ENCODE assay signal across 16 cellular contexts in genomic region chr5:95988877-95989276, GRCh38.
"Had no signal": no experiment of that assay in that cellular context is flagged by ENCODE, and none has a peak within 500 bp of the region (broad histone marks: within the 10 kb centered on the region; RNA-seq: fewer than 3 reads in every experiment).

No MANE protein-coding gene starts in this region.

- H3K9me3 ChIP-seq: breast epithelium, lower lobe of right lung, SK-N-SH, transverse colon had no signal

- H3K27ac Mint-ChIP-seq: activated T-helper 17 cell treated with anti-CD3 and anti-CD28 coated beads, Interleukin-2, amount 50 U/mL, for 72 hours; stimulated activated naive B cell treated with anti-CD40 and anti-IgM and Interleukin-4, amounts not matched to agents 10 μg/mL and 1 μg/mL and 100 μg/mL, for 72 hours; T-cell had no signal

- H3K9me2 ChIP-seq: SK-N-SH had no signal

- H3K4me3 ChIP-seq: breast epithelium, lower lobe of right lung, transverse colon had no signal

- H3K9me3 Mint-ChIP-seq: activated T-helper 17 cell treated with anti-CD3 and anti-CD28 coated beads, Interleukin-2, amount 50 U/mL, for 72 hours; stimulated activated naive B cell treated with anti-CD40 and anti-IgM and Interleukin-4, amounts not matched to agents 10 μg/mL and 1 μg/mL and 100 μg/mL, for 72 hours; T-cell had no signal

- H3K27ac ChIP-seq: breast epithelium, lower lobe of right lung, transverse colon had no signal

- H3K4me2 ChIP-seq: SK-N-SH had no signal

- H3K36me3 Mint-ChIP-seq: stimulated activated naive B cell treated with anti-CD40 and anti-IgM and Interleukin-4, amounts not matched to agents 10 μg/mL and 1 μg/mL and 100 μg/mL, for 72 hours; T-cell had no signal

- H3K27me3 ChIP-seq: breast epithelium, transverse colon had no signal

- DNase-seq: activated CD4-positive, alpha-beta T cell treated with anti-CD3 and anti-CD28 coated beads, Interleukin-2, amount 50 U/mL, for 48 hours; activated CD4-positive, CD25-positive, alpha-beta regulatory T cell treated with anti-CD3 and anti-CD28 coated beads, Interleukin-2, amount 50 U/mL, for 72 hours; activated naive CD4-positive, alpha-beta T cell treated with Interleukin-2 at 50 U/mL for 16 hours; aorta; kidney glomerular epithelial cell; lower lobe of right lung; SK-N-SH; stimulated activated CD4-positive, alpha-beta T cell treated with anti-CD3 and anti-CD28 coated beads, Interleukin-15, amount 100 ng/mL, for 24 hours; stimulated activated CD4-positive, alpha-beta T cell treated with anti-CD3 and anti-CD28 coated beads, Interleukin-4, amount 100 ng/mL, for 1 hour; stimulated activated naive B cell treated with anti-CD40 and anti-IgM and Interleukin-4, amounts not matched to agents 10 μg/mL and 1 μg/mL and 100 μg/mL, for 72 hours; T-cell; T1000; transverse colon had no signal

- H3K27me3 Mint-ChIP-seq: activated T-helper 17 cell treated with anti-CD3 and anti-CD28 coated beads, Interleukin-2, amount 50 U/mL, for 72 hours; stimulated activated naive B cell treated with anti-CD40 and anti-IgM and Interleukin-4, amounts not matched to agents 10 μg/mL and 1 μg/mL and 100 μg/mL, for 72 hours had no signal

- H3K4me3 Mint-ChIP-seq: activated T-helper 17 cell treated with anti-CD3 and anti-CD28 coated beads, Interleukin-2, amount 50 U/mL, for 72 hours; stimulated activated naive B cell treated with anti-CD40 and anti-IgM and Interleukin-4, amounts not matched to agents 10 μg/mL and 1 μg/mL and 100 μg/mL, for 72 hours; T-cell had no signal

- H3K9ac ChIP-seq: SK-N-SH had no signal

- H3K36me3 ChIP-seq: breast epithelium, lower lobe of right lung, transverse colon had no signal

- H3K4me1 Mint-ChIP-seq: activated T-helper 17 cell treated with anti-CD3 and anti-CD28 coated beads, Interleukin-2, amount 50 U/mL, for 72 hours; stimulated activated naive B cell treated with anti-CD40 and anti-IgM and Interleukin-4, amounts not matched to agents 10 μg/mL and 1 μg/mL and 100 μg/mL, for 72 hours; T-cell had no signal

- ATAC-seq: activated T-helper 17 cell treated with anti-CD3 and anti-CD28 coated beads, Interleukin-2, amount 50 U/mL, for 72 hours; esophagus mucosa; lower lobe of right lung; stimulated activated naive B cell treated with anti-CD40 and anti-IgM and Interleukin-4, amounts not matched to agents 10 μg/mL and 1 μg/mL and 100 μg/mL, for 72 hours; T-cell had no signal

- H3K4me1 ChIP-seq: breast epithelium, lower lobe of right lung had no signal
